9 cellular contexts compared by ENCODE assay signal in genomic region chr1:7680791-7681165, GRCh38.
A peak's percentile ranks its signal among the peaks of the same experiment; 100 is the strongest.
DNase-seq lines count a peak whose midpoint lies in the region; ATAC-seq and TF ChIP-seq lines count a peak whose summit lies in the region.
"Had no signal": no experiment of that assay in that cellular context is flagged by ENCODE, and none has a peak within 500 bp of the region (broad histone marks: within the 10 kb centered on the region; RNA-seq: fewer than 3 reads in every experiment).

No MANE protein-coding gene starts in this region.

- H3K9ac ChIP-seq in BLaER1 treated with 17β-estradiol and CSF1 and Interleukin-3, amounts not matched to agents 10 nM and 100 nM = peak overlapping the region; percentile 80 to 96 (median 92)
- H3K9ac ChIP-seq in subcutaneous abdominal adipose tissue (ENCODE audit: low read length in 5 of 5) = peak overlapping the region in 2 of 5 donors; percentile 36 to 62

- ATAC-seq in GM21723 (IDR thresholded peaks at IDR 0.05; ENCODE audit: unreplicated experiment) = no peak
- ATAC-seq in HG03521 (IDR thresholded peaks at IDR 0.05; ENCODE audit: unreplicated experiment) = no peak

- H3K27me3 ChIP-seq in BLaER1 treated with 17β-estradiol and CSF1 and Interleukin-3, amounts not matched to agents 10 nM and 100 nM = peaks cover 0 to 10% (median 0%) of the 10 kb centered on the region in 11 experiments; a peak in 2 of 22 replicates
- no peaks in the 10 kb centered on the region for H3K27me3 ChIP-seq in breast epithelium
- H3K27me3 ChIP-seq in subcutaneous abdominal adipose tissue (ENCODE audit: control insufficient read depth in 5 of 5, insufficient read depth in 4 of 5, low read length in 5 of 5) = peaks cover 0 to 12% (median 0%) of the 10 kb centered on the region in 5 donors

- H3K4me2 ChIP-seq in BLaER1 treated with 17β-estradiol and CSF1 and Interleukin-3, amounts not matched to agents 10 nM and 100 nM = peak overlapping the region; percentile 79 to 98 (median 92)

- peak overlapping the region; percentile 64 to 80 (median 70) for H3K4me3 ChIP-seq in BLaER1 treated with 17β-estradiol and CSF1 and Interleukin-3, amounts not matched to agents 10 nM and 100 nM
- H3K4me3 ChIP-seq in breast epithelium = peak overlapping the region; percentile 67 to 80 (median 78)
- peak overlapping the region in 4 of 5 donors; percentile 74 to 82 (median 80) for H3K4me3 ChIP-seq in subcutaneous abdominal adipose tissue (ENCODE audit: low read depth in 1 of 5, low read length in 5 of 5)

- H3K4me1 ChIP-seq in BLaER1 treated with 17β-estradiol and CSF1 and Interleukin-3, amounts not matched to agents 10 nM and 100 nM = peaks cover 9 to 60% (median 47%) of the 10 kb centered on the region in 10 experiments
- H3K4me1 ChIP-seq in breast epithelium (no peaks in the 10 kb centered on the region), subcutaneous abdominal adipose tissue (ENCODE audit: control insufficient read depth in 5 of 5, insufficient read depth in 5 of 5, low read length in 5 of 5) (peaks cover 0 to 23% (median 18%) of the 10 kb centered on the region in 5 donors)

- DNase-seq in NCI-H1092 treated with DMSO at 0.1 percent for 48 hours (lab: John Stamatoyannopoulos, UW) (peak; percentile 77), breast epithelium (ENCODE audit: low spot score in 2 of 2) (no peak), kidney tubule cell (ENCODE audit: low spot score) (peak; percentile 15), NCI-H2107 treated with DMSO at 0.1 percent for 48 hours (lab: John Stamatoyannopoulos, UW; ENCODE audit: unreplicated experiment) (no peak)

- no peak for TF ChIP-seq POLR2A in breast epithelium (IDR thresholded peaks at IDR 0.05)

- H4K20me1 ChIP-seq in BLaER1 treated with 17β-estradiol and CSF1 and Interleukin-3, amounts not matched to agents 10 nM and 100 nM = no peaks in the 10 kb centered on the region

- no peaks in the 10 kb centered on the region for H3K9me3 ChIP-seq in BLaER1 treated with 17β-estradiol and CSF1 and Interleukin-3, amounts not matched to agents 10 nM and 100 nM (replicated peaks in 1 of 11)
- no peaks in the 10 kb centered on the region for H3K9me3 ChIP-seq in breast epithelium
- no peaks in the 10 kb centered on the region for H3K9me3 ChIP-seq in subcutaneous abdominal adipose tissue (ENCODE audit: control insufficient read depth in 5 of 5, low read length in 5 of 5)

- H3K27ac ChIP-seq in BLaER1 treated with 17β-estradiol and CSF1 and Interleukin-3, amounts not matched to agents 10 nM and 100 nM = peak overlapping the region; percentile 49 to 97 (median 93); a peak in 21 of 22 replicates
- H3K27ac ChIP-seq in breast epithelium (no peak overlapping the region), subcutaneous abdominal adipose tissue (ENCODE audit: low read depth, low read length) (no peak overlapping the region)
- H3K27ac ChIP-seq: epithelial cell of prostate had no signal

- no peaks in the 10 kb centered on the region for H3K36me3 ChIP-seq in BLaER1 treated with 17β-estradiol and CSF1 and Interleukin-3, amounts not matched to agents 10 nM and 100 nM
- H3K36me3 ChIP-seq in breast epithelium (no peaks in the 10 kb centered on the region), subcutaneous abdominal adipose tissue (ENCODE audit: control insufficient read depth in 5 of 5, insufficient read depth in 5 of 5, low read length in 5 of 5) (no peaks in the 10 kb centered on the region)

- TF ChIP-seq CTCF in breast epithelium (IDR thresholded peaks at IDR 0.05) = no peak

- intact Hi-C loops in breast epithelium (cut with DNase I; ENCODE audit: low total_unique reads) = no loop called here

Comparison
In these comparisons a context has a peak if more than half of its experiments do, and no peak if none do; other contexts are left out.
1. H3K27ac ChIP-seq: peak in BLaER1 treated with 17β-estradiol and CSF1 and Interleukin-3, amounts not matched to agents 10 nM and 100 nM (11 of 11); none in breast epithelium (0 of 2) and subcutaneous abdominal adipose tissue (single experiment).
2. DNase-seq: peak in NCI-H1092 treated with DMSO at 0.1 percent for 48 hours (single experiment) and kidney tubule cell (single experiment); none in breast epithelium (0 of 2) and NCI-H2107 treated with DMSO at 0.1 percent for 48 hours (single experiment).
3. Peak in every context shown above with its lines, with median percentiles within 50 percentile points of each other: H3K4me3 ChIP-seq.